In genomic region chr1:117929340-117930172, GRCh38 we compare ENCODE assay signal across 1 cellular context.
TF ChIP-seq lines count a peak whose summit lies in the region.

Gene GDAP2 (minus strand): TSS chr1:117929621. CDS start chr1:117920357, 9,264 bp downstream.
Gene WDR3 (plus strand): TSS chr1:117929739. CDS start chr1:117933320, 3,581 bp downstream.

TF ChIP-seq in HepG2, 621 proteins besides CTCF, POLR2A, EP300 and RAD21 (continued from another document and continues in another):
- no peak for TF ChIP-seq ZNF704 (CRISPR knock-in tag; IDR thresholded peaks at IDR 0.05; ENCODE audit: borderline replicate concordance)
- no peak for TF ChIP-seq NFAT5 (CRISPR knock-in tag; IDR thresholded peaks at IDR 0.05)
- TF ChIP-seq ZNF691 (CRISPR knock-in tag; IDR thresholded peaks at IDR 0.05; ENCODE audit: borderline replicate concordance, low read depth) = no peak
- TF ChIP-seq NCOA2 (CRISPR knock-in tag; IDR thresholded peaks at IDR 0.05) = no peak
- TF ChIP-seq ZNF564 (CRISPR knock-in tag; IDR thresholded peaks at IDR 0.05) = no peak
- TF ChIP-seq ZNF12 (CRISPR knock-in tag; IDR thresholded peaks at IDR 0.05) = no peak
- no peak; the same call in 1 of the 2 replicates for TF ChIP-seq HMGXB3 (CRISPR knock-in tag; IDR thresholded peaks at IDR 0.05; ENCODE audit: borderline replicate concordance)
- no peak for TF ChIP-seq NFIC (IDR thresholded peaks at IDR 0.05; ENCODE audit: low read length)
- TF ChIP-seq ZNF446 (CRISPR knock-in tag; IDR thresholded peaks at IDR 0.05) = no peak
- TF ChIP-seq ZKSCAN1 (IDR thresholded peaks at IDR 0.05; ENCODE audit: low read length) = no peak
- TF ChIP-seq HES4 (CRISPR knock-in tag; IDR thresholded peaks at IDR 0.05; ENCODE audit: borderline replicate concordance) = peak; percentile 71; the same call in 1 of the 2 replicates
- TF ChIP-seq LCORL (IDR thresholded peaks at IDR 0.05) = no peak
- TF ChIP-seq LCORL (CRISPR knock-in tag; IDR thresholded peaks at IDR 0.05) = 0 out of 2 replicates have a peak, but pooled peaks have one; percentile 21
- no peak for TF ChIP-seq ZNF142 (CRISPR knock-in tag; IDR thresholded peaks at IDR 0.05)
- no peak; the same call in 1 of the 2 replicates for TF ChIP-seq TRAFD1 (CRISPR knock-in tag; IDR thresholded peaks at IDR 0.05; ENCODE audit: borderline replicate concordance)
- no peak for TF ChIP-seq ATRX (CRISPR knock-in tag; IDR thresholded peaks at IDR 0.05; ENCODE audit: borderline replicate concordance)
- no peak for TF ChIP-seq RBM39 (IDR thresholded peaks at IDR 0.05; ENCODE audit: low read depth, low read length, poor library complexity, severe bottlenecking)
- TF ChIP-seq MBD4 (IDR thresholded peaks at IDR 0.05; ENCODE audit: borderline replicate concordance, low read length) = no peak
- TF ChIP-seq RARA (CRISPR knock-in tag; IDR thresholded peaks at IDR 0.05) = no peak
- TF ChIP-seq PRPF4 (IDR thresholded peaks at IDR 0.05; ENCODE audit: low read depth, low read length, poor library complexity, severe bottlenecking) = no peak
- no peak for TF ChIP-seq YY1 (IDR thresholded peaks at IDR 0.05; ENCODE audit: insufficient read depth, insufficient replicate concordance, low read depth, low read length)
- TF ChIP-seq ZNF430 (CRISPR knock-in tag; IDR thresholded peaks at IDR 0.05) = 0 out of 2 replicates have a peak, but pooled peaks have one; percentile 57
- peak; percentile 78 for TF ChIP-seq ZNF563 (CRISPR knock-in tag; IDR thresholded peaks at IDR 0.05)
- TF ChIP-seq ZKSCAN5 (CRISPR knock-in tag; IDR thresholded peaks at IDR 0.05) = peak; percentile 75; the same call in 1 of the 2 replicates
- TF ChIP-seq REXO4 (CRISPR knock-in tag; IDR thresholded peaks at IDR 0.05; ENCODE audit: borderline replicate concordance) = 0 out of 2 replicates have a peak, but pooled peaks have one; percentile 37
- no peak for TF ChIP-seq PLSCR1 (CRISPR knock-in tag; IDR thresholded peaks at IDR 0.05; ENCODE audit: borderline replicate concordance)
